In the genomic region with DNA sequence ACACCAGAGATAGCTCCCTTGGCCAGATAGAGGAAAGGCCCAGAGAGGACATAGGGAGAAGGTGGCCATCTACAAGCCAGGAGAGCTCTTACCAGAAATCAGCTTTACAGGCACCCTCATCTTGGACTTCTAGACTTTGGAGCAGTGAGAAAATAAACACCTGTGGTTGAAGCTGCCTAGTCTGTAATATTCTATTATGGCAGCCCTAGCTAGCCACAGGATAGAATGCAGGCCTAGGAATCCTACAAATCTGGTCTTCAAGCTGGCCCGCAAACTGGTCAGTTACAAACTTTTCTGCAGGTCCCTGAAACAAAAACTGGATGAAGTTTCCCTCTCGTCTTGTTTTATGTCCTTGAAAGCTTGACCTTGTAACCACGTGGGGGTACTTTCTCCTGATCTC, we compare ENCODE assay signal across 3 cellular contexts.
TF ChIP-seq lines count a peak whose summit lies in the region.

No MANE protein-coding gene starts in this region.

TF ChIP-seq in WTC11, 78 proteins besides CTCF, POLR2A, EP300 and RAD21 (continued from another document):
- TF ChIP-seq, protein P1, sequence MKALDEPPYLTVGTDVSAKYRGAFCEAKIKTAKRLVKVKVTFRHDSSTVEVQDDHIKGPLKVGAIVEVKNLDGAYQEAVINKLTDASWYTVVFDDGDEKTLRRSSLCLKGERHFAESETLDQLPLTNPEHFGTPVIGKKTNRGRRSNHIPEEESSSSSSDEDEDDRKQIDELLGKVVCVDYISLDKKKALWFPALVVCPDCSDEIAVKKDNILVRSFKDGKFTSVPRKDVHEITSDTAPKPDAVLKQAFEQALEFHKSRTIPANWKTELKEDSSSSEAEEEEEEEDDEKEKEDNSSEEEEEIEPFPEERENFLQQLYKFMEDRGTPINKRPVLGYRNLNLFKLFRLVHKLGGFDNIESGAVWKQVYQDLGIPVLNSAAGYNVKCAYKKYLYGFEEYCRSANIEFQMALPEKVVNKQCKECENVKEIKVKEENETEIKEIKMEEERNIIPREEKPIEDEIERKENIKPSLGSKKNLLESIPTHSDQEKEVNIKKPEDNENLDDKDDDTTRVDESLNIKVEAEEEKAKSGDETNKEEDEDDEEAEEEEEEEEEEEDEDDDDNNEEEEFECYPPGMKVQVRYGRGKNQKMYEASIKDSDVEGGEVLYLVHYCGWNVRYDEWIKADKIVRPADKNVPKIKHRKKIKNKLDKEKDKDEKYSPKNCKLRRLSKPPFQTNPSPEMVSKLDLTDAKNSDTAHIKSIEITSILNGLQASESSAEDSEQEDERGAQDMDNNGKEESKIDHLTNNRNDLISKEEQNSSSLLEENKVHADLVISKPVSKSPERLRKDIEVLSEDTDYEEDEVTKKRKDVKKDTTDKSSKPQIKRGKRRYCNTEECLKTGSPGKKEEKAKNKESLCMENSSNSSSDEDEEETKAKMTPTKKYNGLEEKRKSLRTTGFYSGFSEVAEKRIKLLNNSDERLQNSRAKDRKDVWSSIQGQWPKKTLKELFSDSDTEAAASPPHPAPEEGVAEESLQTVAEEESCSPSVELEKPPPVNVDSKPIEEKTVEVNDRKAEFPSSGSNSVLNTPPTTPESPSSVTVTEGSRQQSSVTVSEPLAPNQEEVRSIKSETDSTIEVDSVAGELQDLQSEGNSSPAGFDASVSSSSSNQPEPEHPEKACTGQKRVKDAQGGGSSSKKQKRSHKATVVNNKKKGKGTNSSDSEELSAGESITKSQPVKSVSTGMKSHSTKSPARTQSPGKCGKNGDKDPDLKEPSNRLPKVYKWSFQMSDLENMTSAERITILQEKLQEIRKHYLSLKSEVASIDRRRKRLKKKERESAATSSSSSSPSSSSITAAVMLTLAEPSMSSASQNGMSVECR (CRISPR knock-in tag; IDR thresholded peaks at IDR 0.05; ENCODE audit: borderline replicate concordance) = no peak
- TF ChIP-seq CREM (CRISPR knock-in tag; IDR thresholded peaks at IDR 0.05) (no peak), ZNF263 (CRISPR knock-in tag; IDR thresholded peaks at IDR 0.05; ENCODE audit: low read depth) (no peak), ZNF416 (CRISPR knock-in tag; IDR thresholded peaks at IDR 0.05) (no peak), ZBTB21 (CRISPR knock-in tag; IDR thresholded peaks at IDR 0.05; ENCODE audit: borderline replicate concordance) (no peak)
- TF ChIP-seq, protein P2, sequence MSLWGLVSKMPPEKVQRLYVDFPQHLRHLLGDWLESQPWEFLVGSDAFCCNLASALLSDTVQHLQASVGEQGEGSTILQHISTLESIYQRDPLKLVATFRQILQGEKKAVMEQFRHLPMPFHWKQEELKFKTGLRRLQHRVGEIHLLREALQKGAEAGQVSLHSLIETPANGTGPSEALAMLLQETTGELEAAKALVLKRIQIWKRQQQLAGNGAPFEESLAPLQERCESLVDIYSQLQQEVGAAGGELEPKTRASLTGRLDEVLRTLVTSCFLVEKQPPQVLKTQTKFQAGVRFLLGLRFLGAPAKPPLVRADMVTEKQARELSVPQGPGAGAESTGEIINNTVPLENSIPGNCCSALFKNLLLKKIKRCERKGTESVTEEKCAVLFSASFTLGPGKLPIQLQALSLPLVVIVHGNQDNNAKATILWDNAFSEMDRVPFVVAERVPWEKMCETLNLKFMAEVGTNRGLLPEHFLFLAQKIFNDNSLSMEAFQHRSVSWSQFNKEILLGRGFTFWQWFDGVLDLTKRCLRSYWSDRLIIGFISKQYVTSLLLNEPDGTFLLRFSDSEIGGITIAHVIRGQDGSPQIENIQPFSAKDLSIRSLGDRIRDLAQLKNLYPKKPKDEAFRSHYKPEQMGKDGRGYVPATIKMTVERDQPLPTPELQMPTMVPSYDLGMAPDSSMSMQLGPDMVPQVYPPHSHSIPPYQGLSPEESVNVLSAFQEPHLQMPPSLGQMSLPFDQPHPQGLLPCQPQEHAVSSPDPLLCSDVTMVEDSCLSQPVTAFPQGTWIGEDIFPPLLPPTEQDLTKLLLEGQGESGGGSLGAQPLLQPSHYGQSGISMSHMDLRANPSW (CRISPR knock-in tag; conservative IDR thresholded peaks at IDR 0.05; ENCODE audit: low read depth) = no peak
- TF ChIP-seq, protein P3, sequence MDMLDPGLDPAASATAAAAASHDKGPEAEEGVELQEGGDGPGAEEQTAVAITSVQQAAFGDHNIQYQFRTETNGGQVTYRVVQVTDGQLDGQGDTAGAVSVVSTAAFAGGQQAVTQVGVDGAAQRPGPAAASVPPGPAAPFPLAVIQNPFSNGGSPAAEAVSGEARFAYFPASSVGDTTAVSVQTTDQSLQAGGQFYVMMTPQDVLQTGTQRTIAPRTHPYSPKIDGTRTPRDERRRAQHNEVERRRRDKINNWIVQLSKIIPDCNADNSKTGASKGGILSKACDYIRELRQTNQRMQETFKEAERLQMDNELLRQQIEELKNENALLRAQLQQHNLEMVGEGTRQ (CRISPR knock-in tag; IDR thresholded peaks at IDR 0.05) = no peak

TF ChIP-seq in endothelial cell of umbilical vein, 7 proteins besides CTCF, POLR2A, EP300 and RAD21 (continued from another document):
- no peak for TF ChIP-seq JUN (IDR thresholded peaks at IDR 0.05; ENCODE audit: borderline replicate concordance, insufficient read depth, insufficient read length, low read depth)
- no peak for TF ChIP-seq EZH2 (IDR thresholded peaks at IDR 0.05; ENCODE audit: borderline replicate concordance, low read depth, low read length, severe bottlenecking)
- TF ChIP-seq POLR2AphosphoS5 (IDR thresholded peaks at IDR 0.05; ENCODE audit: insufficient read depth, low read depth, low read length) = no peak
- TF ChIP-seq MYC (IDR thresholded peaks at IDR 0.05; ENCODE audit: low read depth, low read length) = no peak
- TF ChIP-seq, protein P4, sequence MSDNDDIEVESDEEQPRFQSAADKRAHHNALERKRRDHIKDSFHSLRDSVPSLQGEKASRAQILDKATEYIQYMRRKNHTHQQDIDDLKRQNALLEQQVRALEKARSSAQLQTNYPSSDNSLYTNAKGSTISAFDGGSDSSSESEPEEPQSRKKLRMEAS (IDR thresholded peaks at IDR 0.05; ENCODE audit: insufficient read depth, insufficient read length) = no peak
- TF ChIP-seq FOS (IDR thresholded peaks at IDR 0.05; ENCODE audit: borderline replicate concordance, insufficient read depth, low read length) = no peak

TF ChIP-seq in SK-N-SH, 30 proteins besides CTCF, POLR2A, EP300 and RAD21:
- TF ChIP-seq MEF2A (IDR thresholded peaks at IDR 0.05; ENCODE audit: borderline replicate concordance, low read depth) = no peak
- TF ChIP-seq, protein P4 (IDR thresholded peaks at IDR 0.05; ENCODE audit: low read depth) = no peak
- no peak for TF ChIP-seq RXRA (IDR thresholded peaks at IDR 0.05; ENCODE audit: borderline replicate concordance, low read depth)
- TF ChIP-seq, protein P5, sequence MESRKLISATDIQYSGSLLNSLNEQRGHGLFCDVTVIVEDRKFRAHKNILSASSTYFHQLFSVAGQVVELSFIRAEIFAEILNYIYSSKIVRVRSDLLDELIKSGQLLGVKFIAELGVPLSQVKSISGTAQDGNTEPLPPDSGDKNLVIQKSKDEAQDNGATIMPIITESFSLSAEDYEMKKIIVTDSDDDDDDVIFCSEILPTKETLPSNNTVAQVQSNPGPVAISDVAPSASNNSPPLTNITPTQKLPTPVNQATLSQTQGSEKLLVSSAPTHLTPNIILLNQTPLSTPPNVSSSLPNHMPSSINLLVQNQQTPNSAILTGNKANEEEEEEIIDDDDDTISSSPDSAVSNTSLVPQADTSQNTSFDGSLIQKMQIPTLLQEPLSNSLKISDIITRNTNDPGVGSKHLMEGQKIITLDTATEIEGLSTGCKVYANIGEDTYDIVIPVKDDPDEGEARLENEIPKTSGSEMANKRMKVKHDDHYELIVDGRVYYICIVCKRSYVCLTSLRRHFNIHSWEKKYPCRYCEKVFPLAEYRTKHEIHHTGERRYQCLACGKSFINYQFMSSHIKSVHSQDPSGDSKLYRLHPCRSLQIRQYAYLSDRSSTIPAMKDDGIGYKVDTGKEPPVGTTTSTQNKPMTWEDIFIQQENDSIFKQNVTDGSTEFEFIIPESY (IDR thresholded peaks at IDR 0.05; ENCODE audit: borderline replicate concordance, low read depth) = no peak
- no peak for TF ChIP-seq POLR2AphosphoS5 (IDR thresholded peaks at IDR 0.05; ENCODE audit: low read depth, low read length)
- TF ChIP-seq ELF1 (IDR thresholded peaks at IDR 0.05) = no peak
- TF ChIP-seq FOSL2 (IDR thresholded peaks at IDR 0.05; ENCODE audit: borderline replicate concordance, low read depth) = no peak
- TF ChIP-seq, protein P6, sequence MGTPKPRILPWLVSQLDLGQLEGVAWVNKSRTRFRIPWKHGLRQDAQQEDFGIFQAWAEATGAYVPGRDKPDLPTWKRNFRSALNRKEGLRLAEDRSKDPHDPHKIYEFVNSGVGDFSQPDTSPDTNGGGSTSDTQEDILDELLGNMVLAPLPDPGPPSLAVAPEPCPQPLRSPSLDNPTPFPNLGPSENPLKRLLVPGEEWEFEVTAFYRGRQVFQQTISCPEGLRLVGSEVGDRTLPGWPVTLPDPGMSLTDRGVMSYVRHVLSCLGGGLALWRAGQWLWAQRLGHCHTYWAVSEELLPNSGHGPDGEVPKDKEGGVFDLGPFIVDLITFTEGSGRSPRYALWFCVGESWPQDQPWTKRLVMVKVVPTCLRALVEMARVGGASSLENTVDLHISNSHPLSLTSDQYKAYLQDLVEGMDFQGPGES (IDR thresholded peaks at IDR 0.05; ENCODE audit: low read depth, low read length) = no peak
- TF ChIP-seq GATA2 (CRISPR knock-in tag; IDR thresholded peaks at IDR 0.05) = no peak
- TF ChIP-seq FOXJ3 (CRISPR knock-in tag; IDR thresholded peaks at IDR 0.05) = no peak
- no peak for TF ChIP-seq TAF1 (IDR thresholded peaks at IDR 0.05; ENCODE audit: borderline replicate concordance, low read depth, low read length)
- TF ChIP-seq, protein P7, sequence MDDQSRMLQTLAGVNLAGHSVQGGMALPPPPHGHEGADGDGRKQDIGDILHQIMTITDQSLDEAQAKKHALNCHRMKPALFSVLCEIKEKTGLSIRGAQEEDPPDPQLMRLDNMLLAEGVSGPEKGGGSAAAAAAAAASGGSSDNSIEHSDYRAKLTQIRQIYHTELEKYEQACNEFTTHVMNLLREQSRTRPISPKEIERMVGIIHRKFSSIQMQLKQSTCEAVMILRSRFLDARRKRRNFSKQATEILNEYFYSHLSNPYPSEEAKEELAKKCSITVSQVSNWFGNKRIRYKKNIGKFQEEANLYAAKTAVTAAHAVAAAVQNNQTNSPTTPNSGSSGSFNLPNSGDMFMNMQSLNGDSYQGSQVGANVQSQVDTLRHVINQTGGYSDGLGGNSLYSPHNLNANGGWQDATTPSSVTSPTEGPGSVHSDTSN (IDR thresholded peaks at IDR 0.05) = no peak
- TF ChIP-seq, protein P3 (IDR thresholded peaks at IDR 0.05; ENCODE audit: borderline replicate concordance, low read depth, low read length) = no peak
- no peak for TF ChIP-seq SIN3A (IDR thresholded peaks at IDR 0.05; ENCODE audit: borderline replicate concordance, low read depth, low read length)
- TF ChIP-seq GABPA (IDR thresholded peaks at IDR 0.05; ENCODE audit: low read depth) = no peak
- no peak for TF ChIP-seq CHD2 (IDR thresholded peaks at IDR 0.05; ENCODE audit: low read length, partially characterized antibody)
- TF ChIP-seq NFIC (IDR thresholded peaks at IDR 0.05; ENCODE audit: borderline replicate concordance) = no peak
- TF ChIP-seq NRF1 (IDR thresholded peaks at IDR 0.05; ENCODE audit: low read depth, low read length) = no peak
